In genomic region chr10:63757067-63757466, GRCh38 we compare ENCODE assay signal across 23 cellular contexts.
"Had no signal": no experiment of that assay in that cellular context is flagged by ENCODE, and none has a peak within 500 bp of the region (broad histone marks: within the 10 kb centered on the region; RNA-seq: fewer than 3 reads in every experiment).

No MANE protein-coding gene starts in this region.

- H3K4me1 Mint-ChIP-seq: activated naive CD4-positive, alpha-beta T cell treated with anti-CD3 and anti-CD28 coated beads, Interleukin-2, amount 50 U/mL, for 24 hours; immature natural killer cell; naive thymus-derived CD8-positive, alpha-beta T cell; neural progenitor cell had no signal

- H3K4me1 ChIP-seq: body of pancreas, lower lobe of right lung, neural progenitor cell, thyroid gland, upper lobe of right lung had no signal

- H3K9me3 Mint-ChIP-seq: activated naive CD4-positive, alpha-beta T cell treated with anti-CD3 and anti-CD28 coated beads, Interleukin-2, amount 50 U/mL, for 24 hours; neural progenitor cell; stimulated activated naive CD8-positive, alpha-beta T cell treated with anti-CD3 and anti-CD28 coated beads, Interleukin-15, Interleukin-2, amounts not matched to agents 100 ng/mL and 50 ng/mL, for 24 hours; WTC11 had no signal

- H3K9ac ChIP-seq: neural progenitor cell had no signal

- H3K79me2 ChIP-seq: hepatocyte had no signal

- DNase-seq: activated gamma-delta T cell treated with Interleukin-2 at 50 U/mL for 16 hours; activated T-cell treated with anti-CD3 and anti-CD28 coated beads, Interleukin-2, amount 50 U/mL, for 1 hour; anterior cingulate cortex; body of pancreas; caudate nucleus; dermis blood vessel endothelial cell; effector CD8-positive, alpha-beta T cell; glutamatergic neuron; immature natural killer cell; lower lobe of right lung; naive thymus-derived CD8-positive, alpha-beta T cell; retina; sigmoid colon; stimulated activated CD4-positive, alpha-beta T cell treated with anti-CD3 and anti-CD28 coated beads, Interleukin-4, amount 100 ng/mL, for 24 hours; substantia nigra; T-helper 9 cell; thyroid gland; upper lobe of right lung had no signal

- H3K4me3 Mint-ChIP-seq: activated naive CD4-positive, alpha-beta T cell treated with anti-CD3 and anti-CD28 coated beads, Interleukin-2, amount 50 U/mL, for 24 hours; immature natural killer cell; naive thymus-derived CD8-positive, alpha-beta T cell; neural progenitor cell; stimulated activated naive CD8-positive, alpha-beta T cell treated with anti-CD3 and anti-CD28 coated beads, Interleukin-15, Interleukin-2, amounts not matched to agents 100 ng/mL and 50 ng/mL, for 24 hours; WTC11 had no signal

- H3K36me3 ChIP-seq: lower lobe of right lung, neural progenitor cell, sigmoid colon, thyroid gland, upper lobe of right lung had no signal

- H3K36me3 Mint-ChIP-seq: activated naive CD4-positive, alpha-beta T cell treated with anti-CD3 and anti-CD28 coated beads, Interleukin-2, amount 50 U/mL, for 24 hours; immature natural killer cell; naive thymus-derived CD8-positive, alpha-beta T cell; neural progenitor cell; WTC11 had no signal

- H3K27ac Mint-ChIP-seq: activated naive CD4-positive, alpha-beta T cell treated with anti-CD3 and anti-CD28 coated beads, Interleukin-2, amount 50 U/mL, for 24 hours; immature natural killer cell; naive thymus-derived CD8-positive, alpha-beta T cell; neural progenitor cell; stimulated activated naive CD8-positive, alpha-beta T cell treated with anti-CD3 and anti-CD28 coated beads, Interleukin-15, Interleukin-2, amounts not matched to agents 100 ng/mL and 50 ng/mL, for 24 hours; WTC11 had no signal

- H3K4me2 ChIP-seq: hepatocyte, neural progenitor cell had no signal

- H3K9me3 ChIP-seq: body of pancreas, lower lobe of right lung, thyroid gland, upper lobe of right lung had no signal

- H3K27me3 ChIP-seq: body of pancreas, hepatocyte, neural progenitor cell, sigmoid colon, thyroid gland, upper lobe of right lung had no signal

- H2AFZ ChIP-seq: hepatocyte, neural progenitor cell had no signal

- H3K4me3 ChIP-seq: body of pancreas, hepatocyte, lower lobe of right lung, neural progenitor cell, sigmoid colon, thyroid gland, upper lobe of right lung had no signal

- H3K27ac ChIP-seq: body of pancreas, hepatocyte, lower lobe of right lung, neural progenitor cell, sigmoid colon, thyroid gland, upper lobe of right lung had no signal
